ENCODE assay signal across 1 cellular context in genomic region chr2:109415460-109416004, GRCh38.
TF ChIP-seq lines count a peak whose summit lies in the region.

No MANE protein-coding gene starts in this region.

TF ChIP-seq in GM23338, 12 proteins besides CTCF, POLR2A, EP300 and RAD21 (continued from another document):
- no peak for TF ChIP-seq REST (IDR thresholded peaks at IDR 0.05; ENCODE audit: unreplicated experiment)
- no peak for TF ChIP-seq STAT1 (IDR thresholded peaks at IDR 0.05; ENCODE audit: unreplicated experiment)
- TF ChIP-seq EZH2 (IDR thresholded peaks at IDR 0.05; ENCODE audit: low read depth, unreplicated experiment): no peak
- no peak for TF ChIP-seq POLR2AphosphoS5 (IDR thresholded peaks at IDR 0.05; ENCODE audit: low read depth)
- TF ChIP-seq EZH2phosphoT487 (IDR thresholded peaks at IDR 0.05; ENCODE audit: unreplicated experiment): no peak
